ENCODE assay signal across 1 cellular context in the genomic region with DNA sequence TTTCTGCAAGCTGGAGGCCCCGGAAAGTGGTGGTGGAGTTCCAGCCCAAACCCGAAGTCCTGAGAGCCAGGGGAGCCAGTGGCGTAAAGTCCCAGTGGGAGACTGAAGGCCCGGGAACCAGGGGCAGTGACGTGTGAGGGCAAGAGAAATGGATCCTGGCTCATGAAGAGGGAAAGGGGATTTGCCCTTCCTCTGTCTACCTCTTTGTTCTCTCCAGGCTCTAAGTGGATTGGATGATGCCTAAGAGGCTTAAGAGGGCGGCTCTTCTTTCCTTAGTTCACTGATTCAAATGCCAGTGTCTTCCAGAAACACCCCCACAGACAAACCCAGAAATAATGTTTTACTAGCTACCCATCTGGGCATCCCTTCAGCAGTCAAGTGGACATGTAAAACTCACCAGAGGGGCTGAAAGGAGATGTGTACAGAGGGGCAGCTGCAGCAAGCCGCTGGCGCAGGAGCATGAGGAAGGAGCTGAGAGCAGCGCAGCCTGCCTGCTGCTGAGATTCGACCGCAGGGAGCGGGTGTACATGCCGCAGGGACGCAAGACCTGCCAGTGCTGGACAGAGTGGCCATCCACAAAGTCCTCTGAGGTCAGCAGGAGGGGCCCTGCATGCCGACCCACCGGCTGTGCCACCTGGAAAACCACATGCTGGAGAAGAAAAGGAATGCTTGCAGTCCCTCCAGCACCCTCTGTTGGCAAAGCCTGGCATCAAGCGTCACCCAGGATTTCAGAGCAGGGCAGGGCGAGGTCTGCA.
TF ChIP-seq lines count a peak whose summit lies in the region.

No MANE protein-coding gene starts in this region.

TF ChIP-seq in K562, 482 proteins besides CTCF, POLR2A, EP300 and RAD21 (continued from another document):
- TF ChIP-seq, protein P1, sequence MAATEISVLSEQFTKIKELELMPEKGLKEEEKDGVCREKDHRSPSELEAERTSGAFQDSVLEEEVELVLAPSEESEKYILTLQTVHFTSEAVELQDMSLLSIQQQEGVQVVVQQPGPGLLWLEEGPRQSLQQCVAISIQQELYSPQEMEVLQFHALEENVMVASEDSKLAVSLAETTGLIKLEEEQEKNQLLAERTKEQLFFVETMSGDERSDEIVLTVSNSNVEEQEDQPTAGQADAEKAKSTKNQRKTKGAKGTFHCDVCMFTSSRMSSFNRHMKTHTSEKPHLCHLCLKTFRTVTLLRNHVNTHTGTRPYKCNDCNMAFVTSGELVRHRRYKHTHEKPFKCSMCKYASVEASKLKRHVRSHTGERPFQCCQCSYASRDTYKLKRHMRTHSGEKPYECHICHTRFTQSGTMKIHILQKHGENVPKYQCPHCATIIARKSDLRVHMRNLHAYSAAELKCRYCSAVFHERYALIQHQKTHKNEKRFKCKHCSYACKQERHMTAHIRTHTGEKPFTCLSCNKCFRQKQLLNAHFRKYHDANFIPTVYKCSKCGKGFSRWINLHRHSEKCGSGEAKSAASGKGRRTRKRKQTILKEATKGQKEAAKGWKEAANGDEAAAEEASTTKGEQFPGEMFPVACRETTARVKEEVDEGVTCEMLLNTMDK (IDR thresholded peaks at IDR 0.05; ENCODE audit: borderline replicate concordance, insufficient read depth, low read depth, low read length, poor library complexity, severe bottlenecking): peak; percentile 10
- TF ChIP-seq ZNF316 (IDR thresholded peaks at IDR 0.05) (no peak), NR2F6 (CRISPR knock-in tag; IDR thresholded peaks at IDR 0.05) (no peak)
